1 cellular context compared by ENCODE assay signal in the genomic region with DNA sequence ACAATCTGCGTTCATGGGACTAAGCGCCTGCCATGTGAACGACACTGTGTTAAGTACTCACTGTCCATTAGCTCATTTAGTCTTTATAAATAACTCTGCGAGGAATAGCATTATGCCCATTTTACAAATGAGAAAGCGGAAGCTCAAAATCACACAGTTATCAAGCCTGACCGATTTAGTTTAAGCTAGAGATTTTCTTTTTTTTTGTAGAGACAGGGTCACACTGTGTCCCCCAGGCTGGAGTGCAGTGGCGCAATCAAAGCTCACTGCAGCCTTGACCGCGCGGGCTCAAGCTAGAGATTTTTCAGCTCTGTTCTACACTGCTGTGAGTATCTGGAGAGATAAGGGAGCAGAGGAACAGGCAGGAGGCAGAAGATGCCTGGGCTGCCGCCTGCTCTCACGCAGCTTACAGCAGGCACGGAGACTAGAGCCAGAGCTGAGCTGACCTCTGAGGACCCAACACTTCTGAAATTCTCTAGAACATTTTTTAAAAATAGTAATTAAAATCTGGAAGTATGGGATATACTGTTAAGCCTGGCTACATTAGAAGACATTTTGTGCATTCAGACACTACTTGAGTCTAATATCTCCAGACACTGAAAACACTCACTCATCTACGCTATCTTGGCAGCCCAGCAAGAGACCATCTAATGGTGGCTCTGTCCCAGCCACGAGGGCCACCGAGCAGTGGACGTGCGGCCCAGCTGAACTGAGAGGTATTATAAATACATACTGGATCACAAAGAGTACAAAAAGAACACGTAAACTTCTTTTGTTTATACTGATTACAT.
A peak's percentile ranks its signal among the peaks of the same experiment; 100 is the strongest.
TF ChIP-seq lines count a peak whose summit lies in the region.

No MANE protein-coding gene starts in this region.

TF ChIP-seq in HepG2, 621 proteins besides CTCF, POLR2A, EP300 and RAD21 (continued from another document and continues in another):
- TF ChIP-seq GATA4 (IDR thresholded peaks at IDR 0.05; ENCODE audit: borderline replicate concordance, low read depth) (no peak), GFI1 (CRISPR knock-in tag; IDR thresholded peaks at IDR 0.05; ENCODE audit: borderline replicate concordance) (peak; percentile 77), ZNF563 (CRISPR knock-in tag; IDR thresholded peaks at IDR 0.05) (no peak), ZNF614 (CRISPR knock-in tag; IDR thresholded peaks at IDR 0.05; ENCODE audit: borderline replicate concordance) (0 out of 2 replicates have a peak, but pooled peaks have one; percentile 53), ZSCAN21 (CRISPR knock-in tag; IDR thresholded peaks at IDR 0.05; ENCODE audit: borderline replicate concordance) (peak; percentile 66; the same call in 1 of the 2 replicates), ZNF350 (CRISPR knock-in tag; IDR thresholded peaks at IDR 0.05; ENCODE audit: borderline replicate concordance, low read depth) (peak; percentile 48), SOX6 (IDR thresholded peaks at IDR 0.05) (no peak), SOX6 (CRISPR knock-in tag; IDR thresholded peaks at IDR 0.05) (peak; percentile 67), ATF7 (IDR thresholded peaks at IDR 0.05) (no peak), ATF7 (CRISPR knock-in tag; IDR thresholded peaks at IDR 0.05) (0 out of 2 replicates have a peak, but pooled peaks have one; percentile 39), ZNF205 (CRISPR knock-in tag; IDR thresholded peaks at IDR 0.05) (0 out of 2 replicates have a peak, but pooled peaks have one; percentile 33), PAWR (CRISPR knock-in tag; IDR thresholded peaks at IDR 0.05; ENCODE audit: borderline replicate concordance) (no peak), MYNN (CRISPR knock-in tag; IDR thresholded peaks at IDR 0.05; ENCODE audit: low read depth) (no peak), ONECUT2 (CRISPR knock-in tag; IDR thresholded peaks at IDR 0.05) (no peak), ZNF792 (CRISPR knock-in tag; IDR thresholded peaks at IDR 0.05) (peak; percentile 59; the same call in 1 of the 2 replicates), MBNL3 (CRISPR knock-in tag; conservative IDR thresholded peaks at IDR 0.05) (no peak), HNRNPK (IDR thresholded peaks at IDR 0.05; ENCODE audit: low read depth, low read length, poor library complexity, severe bottlenecking) (no peak), TBX2 (CRISPR knock-in tag; IDR thresholded peaks at IDR 0.05; ENCODE audit: borderline replicate concordance) (peak; percentile 23; the same call in 1 of the 2 replicates), ZNF24 (IDR thresholded peaks at IDR 0.05) (no peak), ZNF761 (CRISPR knock-in tag; conservative IDR thresholded peaks at IDR 0.05) (no peak), RORA (CRISPR knock-in tag; IDR thresholded peaks at IDR 0.05) (0 out of 2 replicates have a peak, but pooled peaks have one; percentile 72), SALL2 (CRISPR knock-in tag; IDR thresholded peaks at IDR 0.05) (no peak), ZNF343 (CRISPR knock-in tag; IDR thresholded peaks at IDR 0.05) (no peak), PITX1 (CRISPR knock-in tag; IDR thresholded peaks at IDR 0.05) (peak; percentile 21; the same call in 1 of the 2 replicates), ZNF562 (CRISPR knock-in tag; IDR thresholded peaks at IDR 0.05; ENCODE audit: borderline replicate concordance) (no peak), MAFF (IDR thresholded peaks at IDR 0.05; ENCODE audit: low read depth, low read length) (no peak), KDM6A (CRISPR knock-in tag; IDR thresholded peaks at IDR 0.05; ENCODE audit: low read depth) (no peak), ATF7-NPFF (CRISPR knock-in tag; IDR thresholded peaks at IDR 0.05; ENCODE audit: low read depth) (no peak), IRF2 (CRISPR knock-in tag; IDR thresholded peaks at IDR 0.05) (peak; percentile 81), ZFX (CRISPR knock-in tag; IDR thresholded peaks at IDR 0.05; ENCODE audit: low read depth) (no peak; the same call in none of the 2 replicates), ZNF10 (CRISPR knock-in tag; IDR thresholded peaks at IDR 0.05; ENCODE audit: borderline replicate concordance, low read depth) (no peak), HES4 (CRISPR knock-in tag; IDR thresholded peaks at IDR 0.05; ENCODE audit: borderline replicate concordance) (no peak), ISX (CRISPR knock-in tag; conservative IDR thresholded peaks at IDR 0.05) (no peak), ZNF468 (CRISPR knock-in tag; IDR thresholded peaks at IDR 0.05) (no peak), ZSCAN9 (CRISPR knock-in tag; IDR thresholded peaks at IDR 0.05; ENCODE audit: borderline replicate concordance) (no peak), TCF12 (IDR thresholded peaks at IDR 0.05) (no peak), TCF12 (CRISPR knock-in tag; IDR thresholded peaks at IDR 0.05) (no peak), HOXA3 (CRISPR knock-in tag; IDR thresholded peaks at IDR 0.05) (peak; percentile 64), POGZ (CRISPR knock-in tag; IDR thresholded peaks at IDR 0.05) (peak; percentile 53), FOSL2 (CRISPR knock-in tag; IDR thresholded peaks at IDR 0.05) (peak; percentile 57), EEA1 (CRISPR knock-in tag; IDR thresholded peaks at IDR 0.05; ENCODE audit: borderline replicate concordance) (no peak)
- TF ChIP-seq, protein P1, sequence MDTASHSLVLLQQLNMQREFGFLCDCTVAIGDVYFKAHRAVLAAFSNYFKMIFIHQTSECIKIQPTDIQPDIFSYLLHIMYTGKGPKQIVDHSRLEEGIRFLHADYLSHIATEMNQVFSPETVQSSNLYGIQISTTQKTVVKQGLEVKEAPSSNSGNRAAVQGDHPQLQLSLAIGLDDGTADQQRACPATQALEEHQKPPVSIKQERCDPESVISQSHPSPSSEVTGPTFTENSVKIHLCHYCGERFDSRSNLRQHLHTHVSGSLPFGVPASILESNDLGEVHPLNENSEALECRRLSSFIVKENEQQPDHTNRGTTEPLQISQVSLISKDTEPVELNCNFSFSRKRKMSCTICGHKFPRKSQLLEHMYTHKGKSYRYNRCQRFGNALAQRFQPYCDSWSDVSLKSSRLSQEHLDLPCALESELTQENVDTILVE (CRISPR knock-in tag; IDR thresholded peaks at IDR 0.05): 0 out of 2 replicates have a peak, but pooled peaks have one; percentile 42
- TF ChIP-seq, protein P2, sequence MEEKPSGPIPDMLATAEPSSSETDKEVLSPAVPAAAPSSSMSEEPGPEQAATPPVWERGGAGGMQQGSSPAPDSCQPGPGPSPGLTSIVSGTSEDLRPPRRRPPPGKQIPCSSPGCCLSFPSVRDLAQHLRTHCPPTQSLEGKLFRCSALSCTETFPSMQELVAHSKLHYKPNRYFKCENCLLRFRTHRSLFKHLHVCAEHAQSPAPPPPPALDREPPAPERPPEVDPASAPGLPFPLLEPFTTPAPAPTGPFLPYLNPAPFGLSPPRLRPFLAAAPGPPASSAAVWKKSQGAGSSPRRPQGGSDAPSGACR (CRISPR knock-in tag; IDR thresholded peaks at IDR 0.05): no peak
- TF ChIP-seq, protein P3, sequence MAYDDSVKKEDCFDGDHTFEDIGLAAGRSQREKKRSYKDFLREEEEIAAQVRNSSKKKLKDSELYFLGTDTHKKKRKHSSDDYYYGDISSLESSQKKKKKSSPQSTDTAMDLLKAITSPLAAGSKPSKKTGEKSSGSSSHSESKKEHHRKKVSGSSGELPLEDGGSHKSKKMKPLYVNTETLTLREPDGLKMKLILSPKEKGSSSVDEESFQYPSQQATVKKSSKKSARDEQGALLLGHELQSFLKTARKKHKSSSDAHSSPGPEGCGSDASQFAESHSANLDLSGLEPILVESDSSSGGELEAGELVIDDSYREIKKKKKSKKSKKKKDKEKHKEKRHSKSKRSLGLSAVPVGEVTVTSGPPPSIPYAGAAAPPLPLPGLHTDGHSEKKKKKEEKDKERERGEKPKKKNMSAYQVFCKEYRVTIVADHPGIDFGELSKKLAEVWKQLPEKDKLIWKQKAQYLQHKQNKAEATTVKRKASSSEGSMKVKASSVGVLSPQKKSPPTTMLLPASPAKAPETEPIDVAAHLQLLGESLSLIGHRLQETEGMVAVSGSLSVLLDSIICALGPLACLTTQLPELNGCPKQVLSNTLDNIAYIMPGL (CRISPR knock-in tag; IDR thresholded peaks at IDR 0.05; ENCODE audit: borderline replicate concordance in 1 of 2, low read depth in 1 of 2): peak in 1 of 2 experiments; percentile 38; a peak in 1 of 4 replicates
- TF ChIP-seq, protein P4, sequence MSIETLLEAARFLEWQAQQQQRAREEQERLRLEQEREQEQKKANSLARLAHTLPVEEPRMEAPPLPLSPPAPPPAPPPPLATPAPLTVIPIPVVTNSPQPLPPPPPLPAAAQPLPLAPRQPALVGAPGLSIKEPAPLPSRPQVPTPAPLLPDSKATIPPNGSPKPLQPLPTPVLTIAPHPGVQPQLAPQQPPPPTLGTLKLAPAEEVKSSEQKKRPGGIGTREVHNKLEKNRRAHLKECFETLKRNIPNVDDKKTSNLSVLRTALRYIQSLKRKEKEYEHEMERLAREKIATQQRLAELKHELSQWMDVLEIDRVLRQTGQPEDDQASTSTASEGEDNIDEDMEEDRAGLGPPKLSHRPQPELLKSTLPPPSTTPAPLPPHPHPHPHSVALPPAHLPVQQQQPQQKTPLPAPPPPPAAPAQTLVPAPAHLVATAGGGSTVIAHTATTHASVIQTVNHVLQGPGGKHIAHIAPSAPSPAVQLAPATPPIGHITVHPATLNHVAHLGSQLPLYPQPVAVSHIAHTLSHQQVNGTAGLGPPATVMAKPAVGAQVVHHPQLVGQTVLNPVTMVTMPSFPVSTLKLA (IDR thresholded peaks at IDR 0.05): no peak
- TF ChIP-seq, protein P5, sequence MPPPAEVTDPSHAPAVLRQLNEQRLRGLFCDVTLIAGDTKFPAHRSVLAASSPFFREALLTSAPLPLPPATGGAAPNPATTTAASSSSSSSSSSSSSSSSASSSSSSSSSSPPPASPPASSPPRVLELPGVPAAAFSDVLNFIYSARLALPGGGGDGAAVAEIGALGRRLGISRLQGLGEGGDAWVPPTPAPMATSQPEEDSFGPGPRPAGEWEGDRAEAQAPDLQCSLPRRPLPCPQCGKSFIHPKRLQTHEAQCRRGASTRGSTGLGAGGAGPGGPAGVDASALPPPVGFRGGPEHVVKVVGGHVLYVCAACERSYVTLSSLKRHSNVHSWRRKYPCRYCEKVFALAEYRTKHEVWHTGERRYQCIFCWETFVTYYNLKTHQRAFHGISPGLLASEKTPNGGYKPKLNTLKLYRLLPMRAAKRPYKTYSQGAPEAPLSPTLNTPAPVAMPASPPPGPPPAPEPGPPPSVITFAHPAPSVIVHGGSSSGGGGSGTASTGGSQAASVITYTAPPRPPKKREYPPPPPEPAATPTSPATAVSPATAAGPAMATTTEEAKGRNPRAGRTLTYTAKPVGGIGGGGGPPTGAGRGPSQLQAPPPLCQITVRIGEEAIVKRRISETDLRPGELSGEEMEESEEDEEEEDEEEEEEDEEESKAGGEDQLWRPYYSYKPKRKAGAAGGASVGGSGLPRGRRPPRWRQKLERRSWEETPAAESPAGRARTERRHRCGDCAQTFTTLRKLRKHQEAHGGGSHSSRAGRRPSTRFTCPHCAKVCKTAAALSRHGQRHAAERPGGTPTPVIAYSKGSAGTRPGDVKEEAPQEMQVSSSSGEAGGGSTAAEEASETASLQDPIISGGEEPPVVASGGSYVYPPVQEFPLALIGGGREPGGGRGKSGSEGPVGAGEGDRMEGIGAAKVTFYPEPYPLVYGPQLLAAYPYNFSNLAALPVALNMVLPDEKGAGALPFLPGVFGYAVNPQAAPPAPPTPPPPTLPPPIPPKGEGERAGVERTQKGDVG (CRISPR knock-in tag; IDR thresholded peaks at IDR 0.05; ENCODE audit: borderline replicate concordance): 0 out of 2 replicates have a peak, but pooled peaks have one; percentile 21
- TF ChIP-seq, protein P6, sequence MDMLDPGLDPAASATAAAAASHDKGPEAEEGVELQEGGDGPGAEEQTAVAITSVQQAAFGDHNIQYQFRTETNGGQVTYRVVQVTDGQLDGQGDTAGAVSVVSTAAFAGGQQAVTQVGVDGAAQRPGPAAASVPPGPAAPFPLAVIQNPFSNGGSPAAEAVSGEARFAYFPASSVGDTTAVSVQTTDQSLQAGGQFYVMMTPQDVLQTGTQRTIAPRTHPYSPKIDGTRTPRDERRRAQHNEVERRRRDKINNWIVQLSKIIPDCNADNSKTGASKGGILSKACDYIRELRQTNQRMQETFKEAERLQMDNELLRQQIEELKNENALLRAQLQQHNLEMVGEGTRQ (IDR thresholded peaks at IDR 0.05; ENCODE audit: low read depth, low read length): no peak
- TF ChIP-seq, protein P6 (CRISPR knock-in tag; IDR thresholded peaks at IDR 0.05; ENCODE audit: borderline replicate concordance): no peak
- TF ChIP-seq, protein P7, sequence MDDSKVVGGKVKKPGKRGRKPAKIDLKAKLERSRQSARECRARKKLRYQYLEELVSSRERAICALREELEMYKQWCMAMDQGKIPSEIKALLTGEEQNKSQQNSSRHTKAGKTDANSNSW (CRISPR knock-in tag; IDR thresholded peaks at IDR 0.05; ENCODE audit: borderline replicate concordance): no peak
- TF ChIP-seq, protein P8, sequence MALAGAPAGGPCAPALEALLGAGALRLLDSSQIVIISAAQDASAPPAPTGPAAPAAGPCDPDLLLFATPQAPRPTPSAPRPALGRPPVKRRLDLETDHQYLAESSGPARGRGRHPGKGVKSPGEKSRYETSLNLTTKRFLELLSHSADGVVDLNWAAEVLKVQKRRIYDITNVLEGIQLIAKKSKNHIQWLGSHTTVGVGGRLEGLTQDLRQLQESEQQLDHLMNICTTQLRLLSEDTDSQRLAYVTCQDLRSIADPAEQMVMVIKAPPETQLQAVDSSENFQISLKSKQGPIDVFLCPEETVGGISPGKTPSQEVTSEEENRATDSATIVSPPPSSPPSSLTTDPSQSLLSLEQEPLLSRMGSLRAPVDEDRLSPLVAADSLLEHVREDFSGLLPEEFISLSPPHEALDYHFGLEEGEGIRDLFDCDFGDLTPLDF (CRISPR knock-in tag; IDR thresholded peaks at IDR 0.05): 0 out of 2 replicates have a peak, but pooled peaks have one; percentile 18
- TF ChIP-seq, protein P9, sequence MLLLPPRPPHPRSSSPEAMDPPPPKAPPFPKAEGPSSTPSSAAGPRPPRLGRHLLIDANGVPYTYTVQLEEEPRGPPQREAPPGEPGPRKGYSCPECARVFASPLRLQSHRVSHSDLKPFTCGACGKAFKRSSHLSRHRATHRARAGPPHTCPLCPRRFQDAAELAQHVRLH (CRISPR knock-in tag; IDR thresholded peaks at IDR 0.05; ENCODE audit: borderline replicate concordance, low read depth): 0 out of 2 replicates have a peak, but pooled peaks have one; percentile 39
